In the genomic region with DNA sequence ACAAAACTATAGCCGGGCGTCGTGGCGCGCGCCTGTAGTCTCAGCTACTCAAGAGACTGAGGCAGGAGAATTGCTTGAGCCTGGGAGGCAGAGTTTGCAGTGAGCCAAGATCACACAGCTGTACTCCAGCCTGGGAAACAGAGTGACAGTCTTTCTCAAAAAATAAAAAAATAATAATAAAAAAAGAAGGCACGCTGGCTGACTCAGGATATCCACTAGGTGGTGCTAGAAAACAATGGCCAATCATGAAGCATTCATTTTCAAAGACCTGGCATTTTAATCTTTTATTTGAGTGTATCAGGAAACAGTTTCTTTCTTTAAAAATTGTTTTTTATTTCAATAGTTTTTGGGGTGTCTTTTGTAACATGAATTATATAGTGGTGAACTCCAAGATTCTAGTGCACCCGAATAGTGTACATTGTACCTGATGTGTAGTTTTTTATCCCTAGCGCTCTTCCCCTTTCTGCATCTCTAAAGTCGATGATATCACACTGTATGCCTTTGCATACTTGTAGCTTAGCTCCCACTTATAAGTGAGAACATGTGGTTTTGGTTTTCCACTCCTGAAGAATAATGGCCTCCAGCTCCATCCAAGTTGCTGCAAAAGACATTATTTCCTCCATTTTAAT, we compare ENCODE assay signal across 8 cellular contexts.
DNase-seq lines count a peak whose midpoint lies in the region; ATAC-seq and TF ChIP-seq lines count a peak whose summit lies in the region.

No MANE protein-coding gene starts in this region.

- TF ChIP-seq RAD21 in IMR-90 (IDR thresholded peaks at IDR 0.05; ENCODE audit: low read length) = peak; percentile 72

- no peak overlapping the region for H4K91ac ChIP-seq in IMR-90 (ENCODE audit: insufficient read depth, low read depth, low read length)

- POLR2A ChIA-PET in IMR-90 (lab: Charles Lee; ENCODE audit: unreplicated experiment) = no interaction called here

- H3K14ac ChIP-seq in IMR-90 (replicated peaks; ENCODE audit: low read depth, low read length) = no peak overlapping the region

- H4K5ac ChIP-seq in IMR-90 (ENCODE audit: low read depth, low read length) = no peak overlapping the region

- no peaks in the 10 kb centered on the region for H3K9me1 ChIP-seq in IMR-90 (ENCODE audit: insufficient read depth, low read length)

- intact Hi-C loops in IMR-90 (cut with micrococcal nuclease) = loop anchor here (1.0 kb wide), 2 partner anchors 72 to 119 kb away; no protein-coding TSS in a partner anchor

- no peak overlapping the region for H3K4me2 ChIP-seq in IMR-90 (ENCODE audit: low read depth, low read length)

- DNase-seq in DMS53 treated with DMSO at 0.1 percent for 48 hours (lab: John Stamatoyannopoulos, UW; ENCODE audit: unreplicated experiment) = peak; percentile 30
- peak; percentile 42 for DNase-seq in IMR-90
- peak; percentile 29 for DNase-seq in amniotic epithelial cell (ENCODE audit: low read depth)
- peak; percentile 28 for DNase-seq in kidney glomerular epithelial cell (lab: John Stamatoyannopoulos, UW)
- DNase-seq in HK-2 (ENCODE audit: unreplicated experiment) = no peak

- ATAC-seq in IMR-90 (ENCODE audit: low read depth) = peak; percentile 49; the same call in 1 of the 2 replicates
- ATAC-seq in GM21360 (IDR thresholded peaks at IDR 0.05; ENCODE audit: unreplicated experiment) = no peak
- ATAC-seq in GM18519 (IDR thresholded peaks at IDR 0.05; ENCODE audit: low FRiP score, unreplicated experiment) = no peak
- no peak for ATAC-seq in GM19328 (IDR thresholded peaks at IDR 0.05; ENCODE audit: unreplicated experiment)

- no peak overlapping the region for H2AK9ac ChIP-seq in IMR-90 (replicated peaks; ENCODE audit: low read depth, low read length, poor library complexity)

- no peak overlapping the region for H2BK15ac ChIP-seq in IMR-90 (ENCODE audit: low read depth, low read length)

- H3K9ac ChIP-seq in IMR-90 (ENCODE audit: low read depth, low read length) = no peak overlapping the region

- no peaks in the 10 kb centered on the region for H3K79me1 ChIP-seq in IMR-90 (ENCODE audit: low read depth in 1 of 2, low read length in 2 of 2)

- dilution Hi-C loops in IMR-90 (cut with HindIII; ENCODE audit: low sequenced_read_pairs, unreplicated experiment) = no loop called here

- H3K18ac ChIP-seq in IMR-90 (ENCODE audit: low read depth, low read length) = no peak overlapping the region

- H3K23ac ChIP-seq in IMR-90 (ENCODE audit: low read depth, low read length) = no peak overlapping the region

- no peak overlapping the region for H3K4me3 ChIP-seq in IMR-90 (ENCODE audit: insufficient read depth, low read depth, low read length)

- H3K27ac ChIP-seq in IMR-90 (ENCODE audit: insufficient read depth, low read length) = no peak overlapping the region

- peaks cover 3% of the 10 kb centered on the region; the same call in 1 of the 2 replicates for H3K4me1 ChIP-seq in IMR-90 (ENCODE audit: control insufficient read depth, insufficient read depth, low read length)

- peak; percentile 88 for TF ChIP-seq CTCF in IMR-90 (conservative IDR thresholded peaks at IDR 0.05; ENCODE audit: low read depth, low read length)

- H2BK120ac ChIP-seq in IMR-90 (ENCODE audit: low read depth, low read length) = no peak overlapping the region

- WGBS in IMR-90 (ENCODE audit: extremely low coverage in 2 of 2, insufficient read length in 1 of 2), 2 experiments = no CpG with 5 or more reads among the region's 10 CpGs

- no peak for TF ChIP-seq POLR2A in IMR-90 (IDR thresholded peaks at IDR 0.05; ENCODE audit: low read depth, low read length)

- CTCF ChIA-PET in IMR-90 (lab: Yijun Ruan, JAX) = interaction anchor here (1.1 kb wide), 1 partner anchor 13 kb away, joined by 3 read pairs; no protein-coding TSS in a partner anchor

- H3K4ac ChIP-seq in IMR-90 (ENCODE audit: low read depth, low read length) = no peak overlapping the region

- no peak overlapping the region for H2BK20ac ChIP-seq in IMR-90 (ENCODE audit: low read depth, low read length)

- no TSS peak for BruUV-seq in IMR-90 (replicated peaks; lab: Mats Ljungman, UMichigan)

- in situ Hi-C loops in IMR-90 (cut with MboI; ENCODE audit: low sequenced_read_pairs) = no loop called here

- no peaks in the 10 kb centered on the region for H3K36me3 ChIP-seq in IMR-90 (ENCODE audit: control insufficient read depth, insufficient read depth, low read length)

- peaks cover 3% of the 10 kb centered on the region; the same call in 1 of the 2 replicates for H3K9me3 ChIP-seq in IMR-90 (ENCODE audit: control insufficient read depth, insufficient read depth, low read length)

- H2BK5ac ChIP-seq in IMR-90 (ENCODE audit: low read depth, low read length, poor library complexity, severe bottlenecking) = no peak overlapping the region

- no peak overlapping the region for H2AFZ ChIP-seq in IMR-90 (replicated peaks; ENCODE audit: low read length, poor library complexity)

- no peak overlapping the region for H2AK5ac ChIP-seq in IMR-90 (ENCODE audit: low read depth, low read length)

- H3K27me3 ChIP-seq in IMR-90 (ENCODE audit: control insufficient read depth, insufficient read depth, low read length) = peaks cover 21% of the 10 kb centered on the region

- H4K8ac ChIP-seq in IMR-90 (ENCODE audit: low read depth in 2 of 2, low read length in 2 of 2) = no peak overlapping the region

- no peaks in the 10 kb centered on the region for H4K20me1 ChIP-seq in IMR-90 (ENCODE audit: insufficient read depth, low read length)

- no peak overlapping the region for H3K56ac ChIP-seq in IMR-90 (ENCODE audit: extremely low read depth, insufficient read depth, low read length)

TF ChIP-seq in IMR-90, 13 proteins besides CTCF, POLR2A, EP300 and RAD21:
- TF ChIP-seq, protein P1, sequence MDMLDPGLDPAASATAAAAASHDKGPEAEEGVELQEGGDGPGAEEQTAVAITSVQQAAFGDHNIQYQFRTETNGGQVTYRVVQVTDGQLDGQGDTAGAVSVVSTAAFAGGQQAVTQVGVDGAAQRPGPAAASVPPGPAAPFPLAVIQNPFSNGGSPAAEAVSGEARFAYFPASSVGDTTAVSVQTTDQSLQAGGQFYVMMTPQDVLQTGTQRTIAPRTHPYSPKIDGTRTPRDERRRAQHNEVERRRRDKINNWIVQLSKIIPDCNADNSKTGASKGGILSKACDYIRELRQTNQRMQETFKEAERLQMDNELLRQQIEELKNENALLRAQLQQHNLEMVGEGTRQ (IDR thresholded peaks at IDR 0.05; ENCODE audit: low read depth, low read length) = no peak
- TF ChIP-seq SMC3 (IDR thresholded peaks at IDR 0.05; ENCODE audit: low read depth, low read length) = peak; percentile 62
TF ChIP-seq in IMR-90: peak in this region for 1.
